In the genomic region with DNA sequence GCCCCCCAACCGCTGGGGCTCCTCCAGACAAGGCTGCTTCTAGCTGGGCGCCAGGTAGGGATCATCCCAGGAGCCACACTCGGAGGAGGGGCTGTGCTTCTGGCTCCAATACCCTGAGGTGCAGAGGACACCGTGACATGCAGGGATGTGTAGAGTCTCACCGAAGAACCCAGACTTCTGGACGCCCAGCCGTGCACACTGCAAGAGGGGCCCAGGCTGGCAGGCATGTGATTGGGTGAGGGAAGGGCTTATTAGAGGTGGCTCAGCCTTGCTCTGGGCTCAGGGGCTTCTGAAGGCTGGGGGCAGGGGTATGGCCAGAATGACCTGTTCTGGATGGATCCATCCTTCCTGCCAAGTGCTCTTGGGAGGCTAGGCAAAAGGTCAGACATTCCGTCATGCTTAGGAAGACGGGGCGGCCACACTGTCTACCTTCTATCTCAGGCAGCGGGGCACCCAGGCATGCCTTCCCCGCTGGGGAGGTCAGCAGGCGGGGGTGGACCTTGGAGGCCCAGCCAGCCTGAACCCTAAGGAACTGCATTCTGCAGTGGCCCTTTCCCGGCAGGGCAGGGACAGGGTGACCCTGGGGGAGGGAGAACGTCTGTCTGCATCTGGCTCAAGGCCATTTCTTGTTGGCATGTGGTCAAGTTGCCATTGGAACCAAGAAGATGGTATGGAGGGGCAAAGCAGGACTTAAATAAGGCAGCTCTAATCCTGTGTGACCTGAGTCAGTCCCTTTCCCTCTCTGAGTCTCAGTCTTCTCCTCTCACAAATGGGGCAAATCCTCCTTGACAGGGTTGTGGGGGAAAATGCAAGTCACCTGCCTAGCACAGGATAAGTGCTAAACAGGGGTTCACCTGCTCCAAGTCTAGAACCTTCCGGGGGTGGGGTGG, we compare ENCODE assay signal across 16 cellular contexts. TPM values are rescaled to one million over a fixed set of nuclear protein-coding genes. Genes with fewer than 3 reads are reported as not detected.
DNase-seq lines count a peak whose midpoint lies in the region; ATAC-seq, FAIRE-seq and TF ChIP-seq lines count a peak whose summit lies in the region.
"Had no signal": no experiment of that assay in that cellular context is flagged by ENCODE, and none has a peak within 500 bp of the region (broad histone marks: within the 10 kb centered on the region; RNA-seq: fewer than 3 reads in every experiment).

No MANE protein-coding gene starts in this region.

- DNase-seq in HK-2 (ENCODE audit: unreplicated experiment): peak; percentile 80
- DNase-seq in K562 (ENCODE audit: extremely low read depth in 1 of 4, low spot score in 3 of 4): no peak
- DNase-seq in kidney tubule cell (ENCODE audit: low spot score): peak; percentile 93
- no peak for DNase-seq in stimulated activated naive B cell treated with anti-CD40 and anti-IgM and Interleukin-4, amounts not matched to agents 10 μg/mL and 1 μg/mL and 100 μg/mL, for 72 hours
- DNase-seq in left lobe of liver (ENCODE audit: low spot score): no peak
- no peak for DNase-seq in AG08395 (ENCODE audit: low spot score)
- DNase-seq in NCI-H446 (lab: John Stamatoyannopoulos, UW): no peak
- no peak for DNase-seq in activated T-cell treated with anti-CD3 and anti-CD28 coated beads, Interleukin-2, amount 50 U/mL, for 48 hours
- DNase-seq: activated CD4-positive, CD25-positive, alpha-beta regulatory T cell; CD4-positive, alpha-beta memory T cell; NCI-H524 treated with DMSO at 0.1 percent for 48 hours had no signal

- no peak overlapping the region for H3K4me3 Mint-ChIP-seq in stimulated activated naive B cell treated with anti-CD40 and anti-IgM and Interleukin-4, amounts not matched to agents 10 μg/mL and 1 μg/mL and 100 μg/mL, for 72 hours
- H3K4me3 Mint-ChIP-seq: CD4-positive, alpha-beta memory T cell had no signal

- H3K9me1 ChIP-seq in K562 (ENCODE audit: control insufficient read depth, insufficient read depth, low read length): no peaks in the 10 kb centered on the region

- H3K27me3 Mint-ChIP-seq in stimulated activated naive B cell treated with anti-CD40 and anti-IgM and Interleukin-4, amounts not matched to agents 10 μg/mL and 1 μg/mL and 100 μg/mL, for 72 hours: peaks cover 28 to 38% of the 10 kb centered on the region in 2 donors

- H3K4me3 ChIP-seq in K562: no peak overlapping the region
- H3K4me3 ChIP-seq: lung, SK-N-MC, uterus had no signal

- H4K20me1 ChIP-seq in K562 (replicated peaks; ENCODE audit: control insufficient read depth, insufficient read depth, low read length): no peaks in the 10 kb centered on the region

- ATAC-seq in K562 (peak; percentile 22), left lobe of liver (no peak)
- no peak for ATAC-seq in stimulated activated naive B cell treated with anti-CD40 and anti-IgM and Interleukin-4, amounts not matched to agents 10 μg/mL and 1 μg/mL and 100 μg/mL, for 72 hours (replicated peaks)

- WGBS in K562 (ENCODE audit: insufficient coverage, low coverage, missing lambda C conversion rate): 19% methylated on average over 14 of the region's 16 CpGs

- TF ChIP-seq EP300 in K562 (IDR thresholded peaks at IDR 0.05; ENCODE audit: low read length): no peak

- H3K9ac ChIP-seq in K562 (ENCODE audit: insufficient read depth in 1 of 2, low read depth in 2 of 2, low read length in 2 of 2): 0 out of 4 replicates have a peak overlapping the region, but pooled peaks of 1 of the 2 experiments have one; percentile 8

- no peak overlapping the region for H3K4me2 ChIP-seq in K562 (ENCODE audit: insufficient read depth, low read length)

- H3K27ac Mint-ChIP-seq in stimulated activated naive B cell treated with anti-CD40 and anti-IgM and Interleukin-4, amounts not matched to agents 10 μg/mL and 1 μg/mL and 100 μg/mL, for 72 hours: peak overlapping the region; percentile 26

- no peaks in the 10 kb centered on the region for H3K36me3 ChIP-seq in K562 (ENCODE audit: control insufficient read depth, insufficient read depth, low read length)
- H3K36me3 ChIP-seq: uterus had no signal

- H3K79me2 ChIP-seq in K562 (ENCODE audit: control insufficient read depth, insufficient read depth, low read length): no peaks in the 10 kb centered on the region

- intact Hi-C loops in K562 (cut with micrococcal nuclease): no loop called here

- TF ChIP-seq RAD21 in K562 (CRISPR knock-in tag; conservative IDR thresholded peaks at IDR 0.05 in 1 of 2, IDR thresholded peaks at IDR 0.05 in 1 of 2): no peak

- no peaks in the 10 kb centered on the region for H3K36me3 Mint-ChIP-seq in stimulated activated naive B cell treated with anti-CD40 and anti-IgM and Interleukin-4, amounts not matched to agents 10 μg/mL and 1 μg/mL and 100 μg/mL, for 72 hours
- H3K36me3 Mint-ChIP-seq: CD4-positive, alpha-beta memory T cell had no signal

- no TSS peak for BruUV-seq in K562 (replicated peaks; lab: Mats Ljungman, UMichigan)

- TF ChIP-seq CTCF in K562 (IDR thresholded peaks at IDR 0.05 in 2 of 3, conservative IDR thresholded peaks at IDR 0.05 in 1 of 3; ENCODE audit: insufficient read depth in 2 of 3, low read depth in 1 of 3, low read length in 3 of 3): no peak

- no peaks in the 10 kb centered on the region for H3K9me3 Mint-ChIP-seq in stimulated activated naive B cell treated with anti-CD40 and anti-IgM and Interleukin-4, amounts not matched to agents 10 μg/mL and 1 μg/mL and 100 μg/mL, for 72 hours
- H3K9me3 Mint-ChIP-seq: CD4-positive, alpha-beta memory T cell had no signal

- peaks cover 0 to 23% of the 10 kb centered on the region in 2 experiments; a peak in 3 of 5 replicates for H3K4me1 ChIP-seq in K562 (replicated peaks in 1 of 2; ENCODE audit: control insufficient read depth in 2 of 2, insufficient read depth in 2 of 2, low read length in 2 of 2)

- CTCF ChIA-PET in K562 (lab: Yijun Ruan, JAX; ENCODE audit: low intra/inter-chr PET ratio): no interaction called here

- no peaks in the 10 kb centered on the region for H3K9me3 ChIP-seq in K562 (replicated peaks; ENCODE audit: control insufficient read depth, insufficient read depth, low read depth, low read length)
- H3K9me3 ChIP-seq: uterus had no signal

- POLR2A ChIA-PET in K562 (lab: Yijun Ruan, JAX): interaction anchor here (0.5 to 1.7 kb wide), 5 partner anchors 13 to 526 kb away, joined by 3 to 6 read pairs (median 4); no protein-coding TSS in a partner anchor

- peaks cover 0 to 51% of the 10 kb centered on the region in 2 experiments; a peak in 2 of 5 replicates for H3K27me3 ChIP-seq in K562 (ENCODE audit: control insufficient read depth in 2 of 2, insufficient read depth in 2 of 2, low read length in 2 of 2)
- H3K27me3 ChIP-seq: uterus had no signal

- TF ChIP-seq POLR2A in K562 (conservative IDR thresholded peaks at IDR 0.05): no peak

- FAIRE-seq in K562 (lab: Jason Lieb, UNC): no peak
- FAIRE-seq: colon, frontal cortex had no signal

- peaks cover 6 to 11% of the 10 kb centered on the region in 2 donors for H3K4me1 Mint-ChIP-seq in stimulated activated naive B cell treated with anti-CD40 and anti-IgM and Interleukin-4, amounts not matched to agents 10 μg/mL and 1 μg/mL and 100 μg/mL, for 72 hours

- no peak overlapping the region for H3K27ac ChIP-seq in K562 (ENCODE audit: extremely low read depth, low read depth, low read length)
- H3K27ac ChIP-seq: SK-N-MC had no signal

- no peak overlapping the region for H2AFZ ChIP-seq in K562 (ENCODE audit: low read depth, low read length)

- in situ Hi-C loops in K562 (cut with MboI): no loop called here

TF ChIP-seq in K562, 482 proteins besides CTCF, POLR2A, EP300 and RAD21 (continues in another document):
- TF ChIP-seq L3MBTL2 (IDR thresholded peaks at IDR 0.05): no peak
- no peak for TF ChIP-seq CBFA2T2 (conservative IDR thresholded peaks at IDR 0.05)
- TF ChIP-seq ZNF121 (CRISPR knock-in tag; conservative IDR thresholded peaks at IDR 0.05): no peak

RNA-seq across cellular contexts. Expression of a gene that starts 5.8 kb away (rescaled TPM):
- 0.81 and 1.3 TPM in 2 replicates for total RNA-seq in K562 (2011; cell fraction: chromatin; rRNA removed; ENCODE audit: low replicate concordance)
- total RNA-seq in K562 (2011; cell fraction: nucleolus; rRNA removed): 0.79 and 1.0 TPM in 2 replicates
- 0.81 and 2.1 TPM in 2 replicates for total RNA-seq in K562 (2011; cell fraction: nucleoplasm; rRNA removed)
- total RNA-seq in K562 (2014; rRNA removed) (not detected in 2 replicates), K562 (2014; rRNA removed; fragmentation: Illumina TruSeq; extraction: Trizol) (not detected in 2 replicates), K562 (2015; rRNA removed; fragmentation: Illumina TruSeq; extraction: Trizol) (not detected in 2 replicates), K562 (2021) (0.31 TPM in 1 of 2 replicates, not detected in the other), left lobe of liver (5.1 TPM)
- polyA plus RNA-seq in K562 (2011; rRNA removed) (0.04 and 0.57 TPM in 2 replicates), K562 (2014; fragmentation: Illumina TruSeq; extraction: Trizol) (0.16 and 0.29 TPM in 2 replicates), K562 (2014; fragmentation: Nextera tagmentation; extraction: Ambion mirVana) (not detected), K562 (2014; rRNA removed) (0.34 TPM in 1 of 2 replicates, not detected in the other)
- 0.12 and 0.15 TPM in 2 replicates for polyA plus RNA-seq in K562 (2011; cell fraction: cytosol; rRNA removed)
- 0.70 and 0.81 TPM in 2 replicates for polyA plus RNA-seq in K562 (2011; cell fraction: nucleus; rRNA removed)
- polyA plus RNA-seq in K562 (2012): 0.39 and 0.44 TPM in 2 replicates
- 0.18 TPM in 2 replicates for polyA minus RNA-seq in K562 (2011; rRNA and poly(A)+ RNA removed)
- not detected in 2 replicates for polyA minus RNA-seq in K562 (2011; cell fraction: cytosol; rRNA and poly(A)+ RNA removed)
- 0.33 TPM in 1 of 2 replicates, not detected in the other for polyA minus RNA-seq in K562 (2011; cell fraction: nucleus; rRNA and poly(A)+ RNA removed)

RNA-seq across cellular contexts. Expression of a gene that starts 45.5 kb away (rescaled TPM):
- total RNA-seq in K562 (2011; cell fraction: chromatin; rRNA removed; ENCODE audit: low replicate concordance): 0.40 and 1.00 TPM in 2 replicates
- 0.17 and 0.66 TPM in 2 replicates for total RNA-seq in K562 (2011; cell fraction: nucleolus; rRNA removed)
- 0.29 TPM in 1 of 2 replicates, not detected in the other for total RNA-seq in K562 (2011; cell fraction: nucleoplasm; rRNA removed)
- total RNA-seq in K562 (2014; rRNA removed) (not detected in 2 replicates), K562 (2014; rRNA removed; fragmentation: Illumina TruSeq; extraction: Trizol) (0.16 TPM in 1 of 2 replicates, not detected in the other), K562 (2015; rRNA removed; fragmentation: Illumina TruSeq; extraction: Trizol) (0.08 TPM in 1 of 2 replicates, not detected in the other), K562 (2021) (0.09 and 0.16 TPM in 2 replicates), left lobe of liver (0.43 TPM)
- polyA plus RNA-seq in K562 (2011; rRNA removed) (0.13 and 0.18 TPM in 2 replicates), K562 (2014; fragmentation: Illumina TruSeq; extraction: Trizol) (0.09 and 0.10 TPM in 2 replicates), K562 (2014; fragmentation: Nextera tagmentation; extraction: Ambion mirVana) (under 1 TPM; 0.10 to 0.30 TPM), K562 (2014; rRNA removed) (0.24 and 0.52 TPM in 2 replicates)
- 0.09 and 0.18 TPM in 2 replicates for polyA plus RNA-seq in K562 (2011; cell fraction: cytosol; rRNA removed)
- 0.51 and 0.59 TPM in 2 replicates for polyA plus RNA-seq in K562 (2011; cell fraction: nucleus; rRNA removed)
- 0.03 and 2.0 TPM in 2 replicates for polyA plus RNA-seq in K562 (2012)
- 0.21 TPM in 1 of 2 replicates, not detected in the other for polyA minus RNA-seq in K562 (2011; rRNA and poly(A)+ RNA removed)
- polyA minus RNA-seq in K562 (2011; cell fraction: cytosol; rRNA and poly(A)+ RNA removed): not detected in 2 replicates
- polyA minus RNA-seq in K562 (2011; cell fraction: nucleus; rRNA and poly(A)+ RNA removed): 0.27 TPM in 1 of 2 replicates, not detected in the other
- total RNA-seq: CD4-positive, alpha-beta memory T cell; frontal cortex had no signal
- polyA plus RNA-seq: CD4-positive, alpha-beta memory T cell had no signal

Comparison
In these comparisons a context has a peak if more than half of its experiments do, and no peak if none do; other contexts are left out.
1. DNase-seq: peak in HK-2 (single experiment) and kidney tubule cell (single experiment); none in K562 (0 of 4), stimulated activated naive B cell treated with anti-CD40 and anti-IgM and Interleukin-4, amounts not matched to agents 10 μg/mL and 1 μg/mL and 100 μg/mL, for 72 hours (single experiment), left lobe of liver (single experiment), AG08395 (single experiment), NCI-H446 (0 of 2) and activated T-cell treated with anti-CD3 and anti-CD28 coated beads, Interleukin-2, amount 50 U/mL, for 48 hours (0 of 2).